In genomic region chr18:59268722-59269562, GRCh38 we compare ENCODE assay signal across 9 cellular contexts. TPM values are rescaled to one million over a fixed set of nuclear protein-coding genes. Genes with fewer than 3 reads are reported as not detected.
DNase-seq lines count a peak whose midpoint lies in the region; ATAC-seq and TF ChIP-seq lines count a peak whose summit lies in the region.
"Had no signal": no experiment of that assay in that cellular context is flagged by ENCODE, and none has a peak within 500 bp of the region (broad histone marks: within the 10 kb centered on the region; RNA-seq: fewer than 3 reads in every experiment).

No MANE protein-coding gene starts in this region.

- H3K4me2 ChIP-seq in HCT116 (ENCODE audit: low read length): peak overlapping the region; percentile 80
- H3K4me2 ChIP-seq in osteoblast (ENCODE audit: insufficient read depth, low read length): no peak overlapping the region

- H3K27ac ChIP-seq in HCT116 (ENCODE audit: low read depth, low read length) (no peak overlapping the region; the same call in 1 of the 2 replicates), RWPE1 (no peak overlapping the region), osteoblast (ENCODE audit: low read depth, low read length) (no peak overlapping the region)

- RAD21 ChIA-PET in HCT116 (lab: Charles Lee; ENCODE audit: low non-redundant PET in 1 of 2, low total read pairs in 2 of 2, uncharacterized antibody in 2 of 2, unreplicated experiment in 2 of 2): no interaction called here

- H3K4me3 ChIP-seq in HCT116 (replicated peaks in 1 of 2; ENCODE audit: low read depth in 1 of 2, low read length in 2 of 2): peak overlapping the region; percentile 40 to 51
- H3K4me3 ChIP-seq in osteoblast (ENCODE audit: insufficient read depth, low read length): no peak overlapping the region

- no peaks in the 10 kb centered on the region for H4K20me1 ChIP-seq in HCT116 (ENCODE audit: insufficient read depth)
- H4K20me1 ChIP-seq in osteoblast (ENCODE audit: insufficient read depth, low read length): no peaks in the 10 kb centered on the region

- CTCF ChIA-PET in HCT116 (lab: Charles Lee): interaction anchor here (1.5 kb wide), 1 partner anchor 20 kb away, joined by 4 read pairs; no protein-coding TSS in a partner anchor
- CTCF ChIA-PET in RWPE1 (lab: Yijun Ruan, JAX): interaction anchor here (1.0 kb wide), 1 partner anchor 19 kb away, joined by 8 read pairs; no protein-coding TSS in a partner anchor

- ATAC-seq in HCT116 (peak; percentile 95), HG03521 (IDR thresholded peaks at IDR 0.05; ENCODE audit: unreplicated experiment) (no peak), HG02870 (IDR thresholded peaks at IDR 0.05; ENCODE audit: unreplicated experiment) (no peak)

- BruUV-seq in HCT116 (replicated peaks; lab: Mats Ljungman, UMichigan): no TSS peak

- TF ChIP-seq POLR2A in HCT116 (IDR thresholded peaks at IDR 0.05; ENCODE audit: borderline replicate concordance, extremely low read depth, insufficient read depth, insufficient read length): no peak

- peaks cover 5% of the 10 kb centered on the region; the same call in 1 of the 2 replicates for H3K27me3 ChIP-seq in HCT116 (ENCODE audit: insufficient read depth, low read length)
- H3K27me3 ChIP-seq in osteoblast (ENCODE audit: insufficient read depth, low read length): peaks cover 98% of the 10 kb centered on the region

- no peak overlapping the region for H3K27ac Mint-ChIP-seq in endothelial cell (ENCODE audit: unreplicated experiment)

- H3K4me3 Mint-ChIP-seq in endothelial cell (ENCODE audit: unreplicated experiment): no peak overlapping the region

- POLR2A ChIA-PET in HCT116 (lab: Charles Lee) (no interaction called here), RWPE1 (lab: Yijun Ruan, JAX; ENCODE audit: low non-redundant PET) (no interaction called here)

- peaks cover 48% of the 10 kb centered on the region for H3K27me3 Mint-ChIP-seq in endothelial cell (ENCODE audit: unreplicated experiment)

- H3K9ac ChIP-seq in HCT116 (ENCODE audit: low read length): no peak overlapping the region

- H3K36me3 Mint-ChIP-seq in endothelial cell (ENCODE audit: low read depth, unreplicated experiment): peaks cover 9% of the 10 kb centered on the region

- no peaks in the 10 kb centered on the region for H3K79me2 ChIP-seq in HCT116 (ENCODE audit: insufficient read depth, low read length)
- H3K79me2 ChIP-seq in osteoblast (ENCODE audit: insufficient read depth, low read length): no peaks in the 10 kb centered on the region

- DNase-seq in DMS53 (lab: John Stamatoyannopoulos, UW) (peak; percentile 95), HCT116 (ENCODE audit: low read depth, low spot score) (no peak), RWPE1 (ENCODE audit: low spot score) (no peak), endothelial cell (ENCODE audit: low spot score) (peak; percentile 81), osteoblast (ENCODE audit: insufficient read length, low spot score, missing footprints) (peak; percentile 90), Kasumi-1 (lab: John Stamatoyannopoulos, UW) (no peak)

- H3K36me3 ChIP-seq in HCT116 (ENCODE audit: control insufficient read depth in 1 of 2, insufficient read depth in 2 of 2, low read length in 2 of 2) (no peaks in the 10 kb centered on the region), osteoblast (ENCODE audit: insufficient read depth, low read length) (no peaks in the 10 kb centered on the region)

- peaks cover 13% of the 10 kb centered on the region for H3K4me1 Mint-ChIP-seq in endothelial cell (ENCODE audit: unreplicated experiment)

- H3K9me3 ChIP-seq in HCT116 (ENCODE audit: control insufficient read depth in 1 of 2, insufficient read depth in 1 of 2, low read depth in 1 of 2, low read length in 2 of 2) (no peaks in the 10 kb centered on the region), osteoblast (ENCODE audit: low read depth, low read length) (peaks cover 4% of the 10 kb centered on the region)

- H3K9me3 Mint-ChIP-seq in endothelial cell (ENCODE audit: unreplicated experiment): no peaks in the 10 kb centered on the region

- no peak for TF ChIP-seq RAD21 in HCT116 (IDR thresholded peaks at IDR 0.05; ENCODE audit: low read depth)

- H3K4me1 ChIP-seq in HCT116 (ENCODE audit: control insufficient read depth in 1 of 2, insufficient read depth in 2 of 2, low read length in 2 of 2): peaks cover 0 to 7% of the 10 kb centered on the region in 2 experiments; a peak in 2 of 4 replicates
- no peaks in the 10 kb centered on the region for H3K4me1 ChIP-seq in osteoblast (ENCODE audit: insufficient read depth, low read length)

- intact Hi-C loops in HCT116 (cut with micrococcal nuclease): no loop called here

- no peaks in the 10 kb centered on the region for H3K9me2 ChIP-seq in HCT116 (ENCODE audit: insufficient read depth)

- peak; percentile 6 to 45 (median 17); a peak in 4 of 6 replicates for TF ChIP-seq CTCF in HCT116 (IDR thresholded peaks at IDR 0.05 in 2 of 3, conservative IDR thresholded peaks at IDR 0.05 in 1 of 3; ENCODE audit: borderline replicate concordance in 1 of 3, insufficient read depth in 1 of 3, low read depth in 2 of 3, low read length in 2 of 3)
- TF ChIP-seq CTCF in RWPE1 (conservative IDR thresholded peaks at IDR 0.05; ENCODE audit: low read depth): peak; percentile 26
- TF ChIP-seq CTCF in endothelial cell (IDR thresholded peaks at IDR 0.05; ENCODE audit: unreplicated experiment): peak; percentile 23
- no peak for TF ChIP-seq CTCF in osteoblast (IDR thresholded peaks at IDR 0.05; ENCODE audit: extremely low read depth, low read depth, low read length)

- peak overlapping the region; percentile 88 for H2AFZ ChIP-seq in HCT116 (ENCODE audit: low read depth, low read length, poor library complexity, severe bottlenecking)
- no peak overlapping the region for H2AFZ ChIP-seq in osteoblast (ENCODE audit: low read length)

TF ChIP-seq in HCT116, 20 proteins besides CTCF, POLR2A, EP300 and RAD21 (continues in another document):
- TF ChIP-seq REST (IDR thresholded peaks at IDR 0.05; ENCODE audit: low read depth): no peak
- no peak for TF ChIP-seq MAX (IDR thresholded peaks at IDR 0.05)
- no peak for TF ChIP-seq EZH2 (IDR thresholded peaks at IDR 0.05)
- no peak for TF ChIP-seq JUND (IDR thresholded peaks at IDR 0.05)
- no peak for TF ChIP-seq SP1 (IDR thresholded peaks at IDR 0.05; ENCODE audit: low read depth)
- no peak for TF ChIP-seq CBX3 (IDR thresholded peaks at IDR 0.05; ENCODE audit: low read depth)
- no peak for TF ChIP-seq YY1 (IDR thresholded peaks at IDR 0.05; ENCODE audit: extremely low read depth, insufficient replicate concordance, low read depth, low read length)
- no peak for TF ChIP-seq EGR1 (IDR thresholded peaks at IDR 0.05; ENCODE audit: low read depth)
- no peak for TF ChIP-seq ELF1 (IDR thresholded peaks at IDR 0.05; ENCODE audit: borderline replicate concordance, low read depth)
- no peak for TF ChIP-seq POLR2AphosphoS5 (IDR thresholded peaks at IDR 0.05; ENCODE audit: low read depth, low read length)
- TF ChIP-seq ZFX (IDR thresholded peaks at IDR 0.05): no peak
- no peak for TF ChIP-seq ATF3 (IDR thresholded peaks at IDR 0.05)

RNA-seq across cellular contexts. Expression of gene RAX, which starts 4.3 kb away (rescaled TPM):
- total RNA-seq in HCT116 (2021; ENCODE audit: unreplicated experiment) (not detected), endothelial cell (ENCODE audit: unreplicated experiment) (not detected), osteoblast (not detected in 2 replicates)
- not detected in 2 replicates for polyA plus RNA-seq in HCT116 (2012)
- total RNA-seq: HT1080 had no signal

RNA-seq across cellular contexts. Expression of gene GRP, which starts 49.0 kb away (rescaled TPM):
- not detected for total RNA-seq in HCT116 (2021; ENCODE audit: unreplicated experiment)
- polyA plus RNA-seq in HCT116 (2012): not detected in 2 replicates
- total RNA-seq in endothelial cell (ENCODE audit: unreplicated experiment): not detected
- total RNA-seq in osteoblast: not detected in 2 replicates
- total RNA-seq: HT1080 had no signal

RNA-seq across cellular contexts. Expression of gene CPLX4, which starts 49.5 kb away (rescaled TPM):
- total RNA-seq in HCT116 (2021; ENCODE audit: unreplicated experiment) (not detected), endothelial cell (ENCODE audit: unreplicated experiment) (not detected), osteoblast (not detected in 2 replicates)
- not detected in 2 replicates for polyA plus RNA-seq in HCT116 (2012)
- total RNA-seq: HT1080 had no signal

Comparison
In these comparisons a context has a peak if more than half of its experiments do, and no peak if none do; other contexts are left out.
1. DNase-seq: peak in DMS53 (single experiment), endothelial cell (single experiment) and osteoblast (single experiment); none in HCT116 (single experiment), RWPE1 (single experiment) and Kasumi-1 (0 of 2).